Comparison of ENCODE assay signal across 8 cellular contexts in genomic region chr2:44016282-44016681, GRCh38. TPM values are rescaled to one million over a fixed set of nuclear protein-coding genes. Genes with fewer than 3 reads are reported as not detected.
DNase-seq lines count a peak whose midpoint lies in the region; ATAC-seq, FAIRE-seq and TF ChIP-seq lines count a peak whose summit lies in the region.

No MANE protein-coding gene starts in this region.

- ATAC-seq in RWPE2 (ENCODE audit: low read depth) (peak; percentile 51; the same call in 1 of the 3 replicates), pancreas (peak in 2 of 4 donors; percentile 53 to 83), GM18873 (IDR thresholded peaks at IDR 0.05; ENCODE audit: low FRiP score, unreplicated experiment) (no peak)

- H3K4me3 ChIP-seq in RWPE2 (ENCODE audit: severe bottlenecking) (no peak overlapping the region), pancreas (no peak overlapping the region), suprapubic skin (no peak overlapping the region), uterus (no peak overlapping the region)

- TF ChIP-seq CTCF in RWPE2 (IDR thresholded peaks at IDR 0.05; ENCODE audit: poor library complexity, severe bottlenecking) (no peak), pancreas (IDR thresholded peaks at IDR 0.05) (no peak), suprapubic skin (IDR thresholded peaks at IDR 0.05) (no peak), uterus (IDR thresholded peaks at IDR 0.05) (no peak)

- DNase-seq in GM19238 (ENCODE audit: insufficient read length, low spot score) (peak; percentile 7), RWPE2 (ENCODE audit: low spot score) (no peak), ecto neural progenitor cell (ENCODE audit: low spot score) (peak; percentile 73), pancreas (peak in 4 of 6 donors; percentile 28 to 70 (median 36)), suprapubic skin (ENCODE audit: low spot score in 2 of 2) (no peak), uterus (no peak), NCI-H345 (lab: John Stamatoyannopoulos, UW) (no peak)

- H3K27ac ChIP-seq in RWPE2 (ENCODE audit: poor library complexity, severe bottlenecking) (no peak overlapping the region), pancreas (no peak overlapping the region), suprapubic skin (no peak overlapping the region), uterus (no peak overlapping the region)

- H3K4me1 ChIP-seq in RWPE2 (ENCODE audit: insufficient read depth, poor library complexity, severe bottlenecking) (no peaks in the 10 kb centered on the region), pancreas (no peaks in the 10 kb centered on the region), suprapubic skin (no peaks in the 10 kb centered on the region), uterus (no peaks in the 10 kb centered on the region)

- no peak for TF ChIP-seq EP300 in suprapubic skin (IDR thresholded peaks at IDR 0.05)

- FAIRE-seq in pancreas (lab: Jason Lieb, UNC) = no peak

- H3K9me3 ChIP-seq in RWPE2 (ENCODE audit: severe bottlenecking) = no peaks in the 10 kb centered on the region
- H3K9me3 ChIP-seq in pancreas = no peaks in the 10 kb centered on the region
- H3K9me3 ChIP-seq in suprapubic skin = no peaks in the 10 kb centered on the region
- no peaks in the 10 kb centered on the region for H3K9me3 ChIP-seq in uterus

- H3K36me3 ChIP-seq in RWPE2 (ENCODE audit: low read depth) (no peaks in the 10 kb centered on the region), pancreas (no peaks in the 10 kb centered on the region), suprapubic skin (no peaks in the 10 kb centered on the region), uterus (no peaks in the 10 kb centered on the region)

- WGBS in pancreas, 2 donors = 23 to 27% methylated on average over 6 of the region's 6 CpGs
- 33% methylated on average over 6 of the region's 6 CpGs for WGBS in suprapubic skin

- intact Hi-C loops in pancreas (cut with DNase I) = no loop called here
- intact Hi-C loops in uterus (cut with DNase I; ENCODE audit: low total_unique reads) = no loop called here

- H3K27me3 ChIP-seq in RWPE2 (ENCODE audit: insufficient read depth, poor library complexity, severe bottlenecking) = no peaks in the 10 kb centered on the region
- H3K27me3 ChIP-seq in pancreas = no peaks in the 10 kb centered on the region
- H3K27me3 ChIP-seq in suprapubic skin = peaks cover 18% of the 10 kb centered on the region
- no peaks in the 10 kb centered on the region for H3K27me3 ChIP-seq in uterus

- TF ChIP-seq POLR2A in suprapubic skin (IDR thresholded peaks at IDR 0.05) (no peak), uterus (IDR thresholded peaks at IDR 0.05) (no peak)

RNA-seq across cellular contexts. Expression of gene LRPPRC, which starts 20.5 kb away (rescaled TPM):
- total RNA-seq in pancreas (10 to 100 TPM; 36.3 to 52.1 (median 38.7) TPM), suprapubic skin (10 to 100 TPM; 45.1 to 74.7 (median 46.6) TPM), uterus (10 to 100 TPM; 39.7 to 99.1 (median 71.6) TPM)
- polyA plus RNA-seq in pancreas = 10 to 100 TPM in 1 of 2 donors, 1 to 10 TPM in 1; 9.4 to 21.1 TPM

Comparison
In these comparisons a context has a peak if more than half of its experiments do, and no peak if none do; other contexts are left out.
1. DNase-seq: peak in GM19238 (single experiment), ecto neural progenitor cell (single experiment) and pancreas (4 of 6); none in RWPE2 (single experiment), suprapubic skin (0 of 2), uterus (0 of 2) and NCI-H345 (single experiment).